Comparison of ENCODE assay signal across 21 cellular contexts in the genomic region with DNA sequence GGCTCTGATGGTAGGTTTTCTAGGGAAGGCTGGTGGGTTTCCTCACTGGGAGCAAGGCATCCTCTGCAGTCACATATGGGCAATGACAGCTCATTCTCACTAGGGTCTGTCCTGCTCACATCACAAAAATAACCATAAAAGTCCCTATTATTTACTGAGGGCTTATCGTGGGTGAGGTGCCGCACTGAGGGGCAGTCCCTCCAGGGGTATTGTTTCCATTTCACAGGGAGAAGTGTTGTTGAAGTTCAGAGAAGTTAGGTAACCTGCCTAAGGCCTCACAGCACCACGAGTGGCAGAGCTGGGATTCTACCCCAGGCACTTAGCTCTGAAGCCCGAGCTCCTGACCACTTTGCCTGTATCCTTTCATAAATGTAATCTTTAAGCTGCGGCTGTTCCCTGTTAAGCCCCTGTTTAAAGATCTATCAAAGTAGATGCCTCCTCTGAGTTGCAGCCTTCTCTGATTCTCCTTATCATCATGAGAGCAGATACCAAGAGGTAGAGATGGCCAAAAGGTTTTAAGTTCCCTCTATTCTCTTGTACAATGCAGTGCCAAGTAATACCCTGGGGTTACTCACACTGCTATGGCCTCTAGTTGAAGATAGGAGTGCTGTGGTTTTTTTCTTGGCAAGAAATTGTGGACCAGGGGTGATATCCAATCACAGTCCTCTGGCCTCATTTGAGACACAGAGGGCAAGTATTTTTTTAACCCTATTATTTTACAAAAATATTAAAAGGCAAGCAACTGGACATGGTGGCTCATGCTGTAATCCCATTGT.
DNase-seq lines count a peak whose midpoint lies in the region; ATAC-seq, FAIRE-seq and TF ChIP-seq lines count a peak whose summit lies in the region.
"Had no signal": no experiment of that assay in that cellular context is flagged by ENCODE, and none has a peak within 500 bp of the region (broad histone marks: within the 10 kb centered on the region; RNA-seq: fewer than 3 reads in every experiment).

No MANE protein-coding gene starts in this region.

- H3K4me3 ChIP-seq in choroid plexus epithelial cell (ENCODE audit: low read depth, low read length) (no peak overlapping the region), osteoblast (ENCODE audit: insufficient read depth, low read length) (no peak overlapping the region), mesendoderm (ENCODE audit: low read length) (no peak overlapping the region), mucosa of descending colon (no peak overlapping the region)
- H3K4me3 ChIP-seq: GM23338, thoracic aorta had no signal

- no peaks in the 10 kb centered on the region for H4K20me1 ChIP-seq in osteoblast (ENCODE audit: insufficient read depth, low read length)

- TF ChIP-seq POLR2A in H54 (IDR thresholded peaks at IDR 0.05; ENCODE audit: low read depth, low read length), result no peak

- H4K8ac ChIP-seq in mesendoderm (ENCODE audit: low read depth, low read length), result no peak overlapping the region

- H2BK15ac ChIP-seq in mesendoderm (replicated peaks; ENCODE audit: low read depth), result no peak overlapping the region

- H2BK120ac ChIP-seq in mesendoderm (ENCODE audit: low read depth, low read length), result no peak overlapping the region

- H3K23ac ChIP-seq in mesendoderm (ENCODE audit: low read length), result no peak overlapping the region

- H3K4me2 ChIP-seq in osteoblast (ENCODE audit: insufficient read depth, low read length), result no peak overlapping the region
- no peak overlapping the region for H3K4me2 ChIP-seq in mesendoderm (ENCODE audit: low read length)
- H3K4me2 ChIP-seq: GM23338 had no signal

- H3K27me3 ChIP-seq in osteoblast (ENCODE audit: insufficient read depth, low read length) (peaks cover 27% of the 10 kb centered on the region), mesendoderm (ENCODE audit: insufficient read depth, low read length, poor library complexity) (no peaks in the 10 kb centered on the region)

- H2AFZ ChIP-seq in osteoblast (ENCODE audit: low read length), result no peak overlapping the region
- H2AFZ ChIP-seq: GM23338 had no signal

- H3K27ac ChIP-seq in osteoblast (ENCODE audit: low read depth, low read length), result no peak overlapping the region
- H3K27ac ChIP-seq in mesendoderm (ENCODE audit: low read depth, low read length), result no peak overlapping the region
- H3K27ac ChIP-seq: thoracic aorta had no signal

- TF ChIP-seq CTCF in choroid plexus epithelial cell (conservative IDR thresholded peaks at IDR 0.05; ENCODE audit: low read depth, low read length) (peak; percentile 16), osteoblast (IDR thresholded peaks at IDR 0.05; ENCODE audit: extremely low read depth, low read depth, low read length) (peak; percentile 24), mucosa of descending colon (IDR thresholded peaks at IDR 0.05) (no peak)

- no peaks in the 10 kb centered on the region for H3K36me3 ChIP-seq in osteoblast (ENCODE audit: insufficient read depth, low read length)
- H3K36me3 ChIP-seq in mesendoderm (ENCODE audit: control insufficient read depth, insufficient read depth, low read length), result no peaks in the 10 kb centered on the region
- no peaks in the 10 kb centered on the region for H3K36me3 ChIP-seq in mucosa of descending colon (ENCODE audit: low read depth)
- H3K36me3 ChIP-seq: thoracic aorta had no signal

- no peak overlapping the region for H2BK5ac ChIP-seq in mesendoderm (ENCODE audit: low read length)

- H3K79me2 ChIP-seq in osteoblast (ENCODE audit: insufficient read depth, low read length), result no peaks in the 10 kb centered on the region
- no peaks in the 10 kb centered on the region for H3K79me2 ChIP-seq in mesendoderm (ENCODE audit: control insufficient read depth, insufficient read depth, low read length)

- no peak overlapping the region for H3K18ac ChIP-seq in mesendoderm (ENCODE audit: low read length)

- no peak for FAIRE-seq in H54 (lab: Jason Lieb, UNC)

- intact Hi-C loops in mucosa of descending colon (cut with DNase I, micrococcal nuclease), result no loop called here

- no peaks in the 10 kb centered on the region for H3K79me1 ChIP-seq in mesendoderm (ENCODE audit: low read length)

- peaks cover 31% of the 10 kb centered on the region for H3K4me1 ChIP-seq in osteoblast (ENCODE audit: insufficient read depth, low read length)
- peaks cover 23% of the 10 kb centered on the region for H3K4me1 ChIP-seq in mesendoderm (ENCODE audit: control insufficient read depth, low read depth, low read length)
- H3K4me1 ChIP-seq in mucosa of descending colon (ENCODE audit: low read depth), result peaks cover 40% of the 10 kb centered on the region

- no peak overlapping the region for H3K9ac ChIP-seq in mesendoderm (ENCODE audit: low read length)

- no peak overlapping the region for H4K5ac ChIP-seq in mesendoderm (ENCODE audit: low read length)

- H2AK5ac ChIP-seq in mesendoderm (ENCODE audit: low read length), result no peak overlapping the region

- no peak overlapping the region for H3K4ac ChIP-seq in mesendoderm (ENCODE audit: low read depth, low read length)

- H3K56ac ChIP-seq in mesendoderm (ENCODE audit: low read length), result no peak overlapping the region

- WGBS in mesendoderm (ENCODE audit: extremely low coverage, insufficient coverage, low lambda C conversion rate), result no CpG with 5 or more reads among the region's 5 CpGs

- no peak for ATAC-seq in mucosa of descending colon
- ATAC-seq: activated T-cell treated with anti-CD3 and anti-CD28 coated beads, Interleukin-2, amount 50 U/mL, for 4 hours; GM23338 had no signal

- peak; percentile 19 for DNase-seq in DMS53 (lab: John Stamatoyannopoulos, UW)
- DNase-seq in DMS53 treated with DMSO at 0.1 percent for 48 hours (lab: John Stamatoyannopoulos, UW; ENCODE audit: unreplicated experiment), result no peak
- peak; percentile 31 for DNase-seq in H54 (ENCODE audit: insufficient read length, low spot score)
- no peak for DNase-seq in choroid plexus epithelial cell (ENCODE audit: low read depth)
- peak; percentile 87 for DNase-seq in osteoblast (ENCODE audit: insufficient read length, low spot score, missing footprints)
- no peak for DNase-seq in COLO829 (ENCODE audit: low spot score)
- DNase-seq in mesendoderm, result no peak
- DNase-seq in mucosa of descending colon, result no peak
- DNase-seq: 8988T; activated CD4-positive, alpha-beta memory T cell treated with anti-CD3 and anti-CD28 coated beads for 36 hours; activated naive CD8-positive, alpha-beta T cell treated with anti-CD3 and anti-CD28 coated beads, Interleukin-2, amount 10 ng/mL, durations not matched to agents 7 days and 5 days; activated T-cell treated with anti-CD3 and anti-CD28 coated beads, Interleukin-2, amount 50 U/mL, for 4 hours; caudate nucleus; CD4-positive, alpha-beta memory T cell; DMS79; effector CD4-positive, alpha-beta T cell; hippocampal formation; stimulated activated CD4-positive, alpha-beta T cell treated with anti-CD3 and anti-CD28 coated beads, Interleukin-12 subunit alpha, Interleukin-12 subunit beta, amount 100 ng/mL, for 4 hours; SW 1271 had no signal

- H3K9me3 ChIP-seq in osteoblast (ENCODE audit: low read depth, low read length) (no peaks in the 10 kb centered on the region), mucosa of descending colon (no peaks in the 10 kb centered on the region)
- H3K9me3 ChIP-seq: thoracic aorta had no signal

Comparison
In these comparisons a context has a peak if more than half of its experiments do, and no peak if none do; other contexts are left out.
1. DNase-seq: peak in DMS53 (single experiment), H54 (single experiment) and osteoblast (single experiment); none in DMS53 treated with DMSO at 0.1 percent for 48 hours (single experiment), choroid plexus epithelial cell (single experiment), COLO829 (single experiment), mesendoderm (single experiment) and mucosa of descending colon (0 of 3).